In genomic region chr1:209688746-209689234, GRCh38 we compare ENCODE assay signal across 14 cellular contexts. TPM values are rescaled to one million over a fixed set of nuclear protein-coding genes. Genes with fewer than 3 reads are reported as not detected.
DNase-seq lines count a peak whose midpoint lies in the region; TF ChIP-seq lines count a peak whose summit lies in the region.
"Had no signal": no experiment of that assay in that cellular context is flagged by ENCODE, and none has a peak within 500 bp of the region (broad histone marks: within the 10 kb centered on the region; RNA-seq: fewer than 3 reads in every experiment).

No MANE protein-coding gene starts in this region.

- H3K4me1 Mint-ChIP-seq in chondrocyte (ENCODE audit: low read depth) (peaks cover 16% of the 10 kb centered on the region), type B pancreatic cell (ENCODE audit: unreplicated experiment) (peaks cover 9% of the 10 kb centered on the region)

- H3K4me2 ChIP-seq in BLaER1, result peak overlapping the region; percentile 90; the same call in 1 of the 2 replicates

- peak; percentile 40 for DNase-seq in HS-27A (ENCODE audit: low read depth)
- DNase-seq in chondrocyte (ENCODE audit: low spot score), result no peak
- peak; percentile 16 for DNase-seq in left kidney (ENCODE audit: low read depth, low spot score)
- DNase-seq in posterior vena cava (ENCODE audit: low spot score), result no peak
- no peak for DNase-seq in type B pancreatic cell (ENCODE audit: extremely low spot score, unreplicated experiment)
- no peak for DNase-seq in dedifferentiated amniotic fluid mesenchymal stem cell (ENCODE audit: extremely low spot score)
- no peak for DNase-seq in activated T-cell treated with anti-CD3 and anti-CD28 coated beads for 4 hours
- DNase-seq: CD8-positive, alpha-beta memory T cell; natural killer cell; NCI-H1694; NCI-H526 treated with DMSO at 0.1 percent for 48 hours had no signal

- TF ChIP-seq CTCF in chondrocyte (IDR thresholded peaks at IDR 0.05) (no peak), type B pancreatic cell (conservative IDR thresholded peaks at IDR 0.05) (no peak)

- H3K4me1 ChIP-seq in BLaER1, result peaks cover 78% of the 10 kb centered on the region

- H3K9ac ChIP-seq in BLaER1, result no peak overlapping the region

- H3K27me3 ChIP-seq in BLaER1, result no peaks in the 10 kb centered on the region

- H3K9me3 Mint-ChIP-seq in chondrocyte (ENCODE audit: low read depth) (no peaks in the 10 kb centered on the region), type B pancreatic cell (no peaks in the 10 kb centered on the region)
- H3K9me3 Mint-ChIP-seq: activated naive CD4-positive, alpha-beta T cell treated with anti-CD3 and anti-CD28 coated beads for 36 hours; CD8-positive, alpha-beta memory T cell; natural killer cell had no signal

- H3K4me3 Mint-ChIP-seq in chondrocyte (ENCODE audit: unreplicated experiment), result no peak overlapping the region
- no peak overlapping the region for H3K4me3 Mint-ChIP-seq in type B pancreatic cell
- H3K4me3 Mint-ChIP-seq: activated naive CD4-positive, alpha-beta T cell treated with anti-CD3 and anti-CD28 coated beads for 36 hours; CD8-positive, alpha-beta memory T cell; natural killer cell had no signal

- no peak overlapping the region for H3K4me3 ChIP-seq in BLaER1
- H3K4me3 ChIP-seq: coronary artery had no signal

- intact Hi-C loops in posterior vena cava (cut with DNase I), result loop anchor here in 1 of 2 donors (10.0 kb wide), 1 partner anchor 94 kb away; no protein-coding TSS in a partner anchor

- no peaks in the 10 kb centered on the region for H3K9me3 ChIP-seq in BLaER1

- peaks cover 21% of the 10 kb centered on the region for H3K27me3 Mint-ChIP-seq in chondrocyte (ENCODE audit: low read depth)
- peaks cover 19% of the 10 kb centered on the region for H3K27me3 Mint-ChIP-seq in type B pancreatic cell
- H3K27me3 Mint-ChIP-seq: CD8-positive, alpha-beta memory T cell had no signal

- H3K36me3 Mint-ChIP-seq in chondrocyte (ENCODE audit: low read depth) (no peaks in the 10 kb centered on the region), type B pancreatic cell (no peaks in the 10 kb centered on the region)
- H3K36me3 Mint-ChIP-seq: CD8-positive, alpha-beta memory T cell; natural killer cell had no signal

- H3K27ac Mint-ChIP-seq in chondrocyte (ENCODE audit: unreplicated experiment) (peak overlapping the region; percentile 28), type B pancreatic cell (no peak overlapping the region)
- H3K27ac Mint-ChIP-seq: activated naive CD4-positive, alpha-beta T cell treated with anti-CD3 and anti-CD28 coated beads for 36 hours; natural killer cell had no signal

- H3K36me3 ChIP-seq in BLaER1, result no peaks in the 10 kb centered on the region

- no peaks in the 10 kb centered on the region for H4K20me1 ChIP-seq in BLaER1

- no peak overlapping the region for H3K27ac ChIP-seq in BLaER1

RNA-seq across cellular contexts. Expression of gene G0S2, which starts 13.6 kb away (rescaled TPM):
- 0.65 to 1.0 TPM (median 0.69 TPM) in 3 replicates for total RNA-seq in chondrocyte
- total RNA-seq in posterior vena cava, result 10 to 100 TPM; 12.5 to 35.0 TPM
- 0.88 and 6.4 TPM in 2 replicates for total RNA-seq in type B pancreatic cell (ENCODE audit: low replicate concordance)

RNA-seq across cellular contexts. Expression of gene HSD11B1, which starts 15.9 kb away (rescaled TPM):
- total RNA-seq in chondrocyte (not detected in 3 replicates), posterior vena cava (10 to 100 TPM; 14.8 to 17.2 TPM), type B pancreatic cell (ENCODE audit: low replicate concordance) (not detected in 2 replicates)
- total RNA-seq: natural killer cell had no signal

RNA-seq across cellular contexts. Expression of gene LAMB3, which starts 36.6 kb away (rescaled TPM):
- total RNA-seq in chondrocyte (5.5 to 6.5 TPM (median 6.3 TPM) in 3 replicates), posterior vena cava (1 to 10 TPM; 1.5 TPM), type B pancreatic cell (ENCODE audit: low replicate concordance) (17.0 and 47.3 TPM in 2 replicates)

Comparison
In these comparisons a context has a peak if more than half of its experiments do, and no peak if none do; other contexts are left out.
1. DNase-seq: peak in HS-27A (single experiment) and left kidney (single experiment); none in chondrocyte (single experiment), posterior vena cava (single experiment), type B pancreatic cell (single experiment), dedifferentiated amniotic fluid mesenchymal stem cell (single experiment) and activated T-cell treated with anti-CD3 and anti-CD28 coated beads for 4 hours (single experiment).
2. RNA of gene HSD11B1, which starts 15.9 kb away (total RNA-seq): 14.8 to 17.2 TPM in posterior vena cava; not detected in type B pancreatic cell and not detected in chondrocyte; every median in the first group is over 10 times any median in the second.